Comparison of ENCODE assay signal across 8 cellular contexts in genomic region chr3:186782542-186783069, GRCh38. TPM values are rescaled to one million over a fixed set of nuclear protein-coding genes. Genes with fewer than 3 reads are reported as not detected.
A peak's percentile ranks its signal among the peaks of the same experiment; 100 is the strongest.
DNase-seq lines count a peak whose midpoint lies in the region; ATAC-seq and TF ChIP-seq lines count a peak whose summit lies in the region.

No MANE protein-coding gene starts in this region.

- H3K27ac Mint-ChIP-seq in naive B cell: peak overlapping the region; percentile 98 to 100 (median 99)

- peak overlapping the region; percentile 97 for H3K9ac ChIP-seq in OCI-LY1 (ENCODE audit: low read length)
- peak overlapping the region; percentile 83 for H3K9ac ChIP-seq in endocrine pancreas (ENCODE audit: control insufficient read depth, insufficient read depth, low read length)

- H3K9me3 ChIP-seq in OCI-LY1 (ENCODE audit: low read length) (no peaks in the 10 kb centered on the region), endocrine pancreas (ENCODE audit: control insufficient read depth, low read length) (no peaks in the 10 kb centered on the region)

- H3K4me3 ChIP-seq in GM12865 (ENCODE audit: low read depth, low read length) (peak overlapping the region; percentile 88), HFF-Myc (replicated peaks; ENCODE audit: low read depth, low read length) (peak overlapping the region; percentile 91), OCI-LY1 (ENCODE audit: low read depth, low read length, poor library complexity, severe bottlenecking) (peak overlapping the region; percentile 75), endocrine pancreas (ENCODE audit: control insufficient read depth, insufficient read depth, low read length) (peak overlapping the region; percentile 90)

- peak overlapping the region; percentile 84 for H3K4me2 ChIP-seq in OCI-LY1 (ENCODE audit: low read length)

- peaks cover 30 to 36% of the 10 kb centered on the region in 2 donors for H3K36me3 Mint-ChIP-seq in naive B cell

- no peak for TF ChIP-seq CTCF in GM12865 (IDR thresholded peaks at IDR 0.05; ENCODE audit: insufficient read depth, low read depth, low read length, missing control alignments)
- TF ChIP-seq CTCF in HFF-Myc (IDR thresholded peaks at IDR 0.05; ENCODE audit: low read depth, low read length, missing control alignments): no peak
- TF ChIP-seq CTCF in OCI-LY1 (IDR thresholded peaks at IDR 0.05; ENCODE audit: low read length): no peak

- H4K20me1 ChIP-seq in OCI-LY1 (ENCODE audit: insufficient read depth, low read length): peaks cover 11% of the 10 kb centered on the region; the same call in 1 of the 2 replicates

- ATAC-seq in naive B cell (ENCODE audit: low read depth in 2 of 2): peak; percentile 8 to 11

- H2AFZ ChIP-seq in OCI-LY1 (ENCODE audit: low read length): peak overlapping the region; percentile 73; the same call in 1 of the 2 replicates

- peaks cover 30 to 47% (median 35%) of the 10 kb centered on the region in 3 donors for H3K4me1 Mint-ChIP-seq in naive B cell

- no peaks in the 10 kb centered on the region for H3K27me3 Mint-ChIP-seq in naive B cell

- H3K36me3 ChIP-seq in OCI-LY1 (ENCODE audit: insufficient read depth, low read length) (peaks cover 42% of the 10 kb centered on the region), endocrine pancreas (ENCODE audit: control insufficient read depth, insufficient read depth, low read length) (peaks cover 20% of the 10 kb centered on the region)

- DNase-seq in GM12865 (ENCODE audit: low read depth): no peak
- no peak for DNase-seq in HFF-Myc (ENCODE audit: extremely low read depth, low read depth)
- DNase-seq in naive B cell: no peak
- DNase-seq in EL: no peak
- no peak for DNase-seq in NCI-H128 (lab: John Stamatoyannopoulos, UW; ENCODE audit: unreplicated experiment)
- DNase-seq in SIG-M5 (lab: John Stamatoyannopoulos, UW): no peak

- no peaks in the 10 kb centered on the region for H3K9me2 ChIP-seq in OCI-LY1 (ENCODE audit: low read depth, low read length)

- peaks cover 27% of the 10 kb centered on the region for H3K79me2 ChIP-seq in OCI-LY1 (ENCODE audit: insufficient read depth, low read length)

- peaks cover 40% of the 10 kb centered on the region for H3K4me1 ChIP-seq in OCI-LY1 (ENCODE audit: insufficient read depth, low read length, severe bottlenecking)
- H3K4me1 ChIP-seq in endocrine pancreas (ENCODE audit: control insufficient read depth, insufficient read depth, low read length): peaks cover 29% of the 10 kb centered on the region

- peaks cover 0 to 5% (median 0%) of the 10 kb centered on the region in 7 donors for H3K9me3 Mint-ChIP-seq in naive B cell

- H3K27me3 ChIP-seq in OCI-LY1 (ENCODE audit: insufficient read depth, low read length): no peaks in the 10 kb centered on the region
- H3K27me3 ChIP-seq in endocrine pancreas (ENCODE audit: control insufficient read depth, insufficient read depth, low read length): no peaks in the 10 kb centered on the region

- H3K27ac ChIP-seq in OCI-LY1 (ENCODE audit: low read depth, low read length, poor library complexity, severe bottlenecking): peak overlapping the region; percentile 96

- peak overlapping the region; percentile 96 to 100 (median 100) for H3K4me3 Mint-ChIP-seq in naive B cell

- peaks cover 35% of the 10 kb centered on the region for H3F3A ChIP-seq in OCI-LY1 (ENCODE audit: insufficient read depth, low read length)

RNA-seq across cellular contexts. Expression of gene EIF4A2, which starts 0.8 kb away (rescaled TPM):
- 100 to 1,000 TPM; 194 to 296 (median 243) TPM for polyA plus RNA-seq in naive B cell (ENCODE audit: low read depth in 6 of 6)

RNA-seq across cellular contexts. Expression of gene RFC4, which starts 23.7 kb away (rescaled TPM):
- 10 to 100 TPM; 22.2 to 34.4 (median 25.0) TPM for polyA plus RNA-seq in naive B cell (ENCODE audit: low read depth in 6 of 6)

RNA-seq across cellular contexts. Expression of gene ADIPOQ, which starts 59.9 kb away (rescaled TPM):
- not detected for polyA plus RNA-seq in naive B cell (ENCODE audit: low read depth in 6 of 6)
